Comparison of ENCODE assay signal across 28 cellular contexts in genomic region chr10:69831231-69831855, GRCh38. TPM values are rescaled to one million over a fixed set of nuclear protein-coding genes. Genes with fewer than 3 reads are reported as not detected.
A peak's percentile ranks its signal among the peaks of the same experiment; 100 is the strongest.
DNase-seq lines count a peak whose midpoint lies in the region; ATAC-seq and TF ChIP-seq lines count a peak whose summit lies in the region.
"Had no signal": no experiment of that assay in that cellular context is flagged by ENCODE, and none has a peak within 500 bp of the region (broad histone marks: within the 10 kb centered on the region; RNA-seq: fewer than 3 reads in every experiment).

No MANE protein-coding gene starts in this region.

- peaks cover 0 to 4% of the 10 kb centered on the region in 2 donors for H3K27me3 Mint-ChIP-seq in natural killer cell (ENCODE audit: low read depth in 2 of 2)
- H3K27me3 Mint-ChIP-seq in natural killer cell treated with Interleukin-12 subunit alpha and Interleukin-12 subunit beta and Interleukin-15 and Interleukin-18, amount 100 ng/mL, for 72 hours = peaks cover 18 to 37% of the 10 kb centered on the region in 2 donors

- H3K27ac ChIP-seq in OCI-LY3 (ENCODE audit: low read length) (no peak overlapping the region), brain microvascular endothelial cell (no peak overlapping the region)
- H3K27ac ChIP-seq: 22Rv1, C4-2B, KMS-11, lower lobe of right lung, testis had no signal

- no peak overlapping the region; the same call in 1 of the 2 replicates for H3K4me3 ChIP-seq in OCI-LY3 (ENCODE audit: low read length)
- no peak overlapping the region for H3K4me3 ChIP-seq in brain microvascular endothelial cell (ENCODE audit: low read depth, low read length)
- H3K4me3 ChIP-seq: lower lobe of right lung, testis had no signal

- DNase-seq in natural killer cell (no peak), brain microvascular endothelial cell (peak; percentile 20), NCI-H526 (lab: John Stamatoyannopoulos, UW) (no peak), HK-2 (ENCODE audit: unreplicated experiment) (no peak), NCI-H1105 treated with DMSO at 0.1 percent for 48 hours (lab: John Stamatoyannopoulos, UW) (no peak)
- DNase-seq in natural killer cell treated with Interleukin-12 subunit alpha and Interleukin-12 subunit beta and Interleukin-15 and Interleukin-18, amount 100 ng/mL, for 72 hours (ENCODE audit: low spot score) = no peak
- DNase-seq: activated CD4-positive, alpha-beta T cell treated with anti-CD3 and anti-CD28 coated beads, Interleukin-2, amount 10 ng/mL, durations not matched to agents 7 days and 5 days; activated CD8-positive, alpha-beta memory T cell treated with anti-CD3 and anti-CD28 coated beads, Interleukin-2, amount 10 ng/mL, durations not matched to agents 7 days and 5 days; activated naive CD4-positive, alpha-beta T cell treated with anti-CD3 and anti-CD28 coated beads, Interleukin-2, amount 50 U/mL, for 16 hours; Calu3; effector CD8-positive, alpha-beta T cell; erythroblast; foreskin melanocyte; hypothalamus; lower lobe of right lung; NCI-H1105; NCI-H2029 treated with DMSO at 0.1 percent for 48 hours; NCI-H345; NCI-H82; stimulated activated CD4-positive, alpha-beta T cell treated with anti-CD3 and anti-CD28 coated beads, Interleukin-4, amount 100 ng/mL, for 1 hour; stimulated activated naive CD4-positive, alpha-beta T cell; testis had no signal

- H3K79me2 ChIP-seq in OCI-LY3 (ENCODE audit: low read length) = no peaks in the 10 kb centered on the region

- H3K4me3 Mint-ChIP-seq in natural killer cell = no peak overlapping the region
- no peak overlapping the region for H3K4me3 Mint-ChIP-seq in natural killer cell treated with Interleukin-12 subunit alpha and Interleukin-12 subunit beta and Interleukin-15 and Interleukin-18, amount 100 ng/mL, for 72 hours
- H3K4me3 Mint-ChIP-seq: activated CD4-positive, alpha-beta T cell treated with anti-CD3 and anti-CD28 coated beads, Interleukin-2, amount 10 ng/mL, durations not matched to agents 7 days and 5 days; activated CD8-positive, alpha-beta memory T cell treated with anti-CD3 and anti-CD28 coated beads, Interleukin-2, amount 10 ng/mL, durations not matched to agents 7 days and 5 days had no signal

- H3K9ac ChIP-seq in OCI-LY3 (ENCODE audit: low read length) = no peak overlapping the region
- H3K9ac ChIP-seq: KMS-11 had no signal

- H3K9me3 Mint-ChIP-seq in natural killer cell = no peaks in the 10 kb centered on the region
- H3K9me3 Mint-ChIP-seq in natural killer cell treated with Interleukin-12 subunit alpha and Interleukin-12 subunit beta and Interleukin-15 and Interleukin-18, amount 100 ng/mL, for 72 hours = no peaks in the 10 kb centered on the region
- H3K9me3 Mint-ChIP-seq: activated CD4-positive, alpha-beta T cell treated with anti-CD3 and anti-CD28 coated beads, Interleukin-2, amount 10 ng/mL, durations not matched to agents 7 days and 5 days had no signal

- H3K4me1 Mint-ChIP-seq in natural killer cell = peaks cover 56 to 82% of the 10 kb centered on the region in 2 donors
- peaks cover 17 to 46% of the 10 kb centered on the region in 2 donors for H3K4me1 Mint-ChIP-seq in natural killer cell treated with Interleukin-12 subunit alpha and Interleukin-12 subunit beta and Interleukin-15 and Interleukin-18, amount 100 ng/mL, for 72 hours (ENCODE audit: low read depth in 2 of 2)
- H3K4me1 Mint-ChIP-seq: activated CD4-positive, alpha-beta T cell treated with anti-CD3 and anti-CD28 coated beads, Interleukin-2, amount 10 ng/mL, durations not matched to agents 7 days and 5 days; activated CD8-positive, alpha-beta memory T cell treated with anti-CD3 and anti-CD28 coated beads, Interleukin-2, amount 10 ng/mL, durations not matched to agents 7 days and 5 days had no signal

- peaks cover 20% of the 10 kb centered on the region for H3K4me1 ChIP-seq in OCI-LY3 (ENCODE audit: low read length)
- H3K4me1 ChIP-seq: lower lobe of right lung had no signal

- H4K20me1 ChIP-seq in OCI-LY3 (ENCODE audit: insufficient read depth, low read length) = no peaks in the 10 kb centered on the region

- intact Hi-C loops in natural killer cell (cut with micrococcal nuclease) = no loop called here

- H3K36me3 Mint-ChIP-seq in natural killer cell = no peaks in the 10 kb centered on the region
- no peaks in the 10 kb centered on the region for H3K36me3 Mint-ChIP-seq in natural killer cell treated with Interleukin-12 subunit alpha and Interleukin-12 subunit beta and Interleukin-15 and Interleukin-18, amount 100 ng/mL, for 72 hours
- H3K36me3 Mint-ChIP-seq: activated CD8-positive, alpha-beta memory T cell treated with anti-CD3 and anti-CD28 coated beads, Interleukin-2, amount 10 ng/mL, durations not matched to agents 7 days and 5 days had no signal

- H2AFZ ChIP-seq in OCI-LY3 (ENCODE audit: low read depth, low read length) = no peak overlapping the region; the same call in 1 of the 2 replicates

- TF ChIP-seq CTCF in natural killer cell (IDR thresholded peaks at IDR 0.05) (no peak), OCI-LY3 (IDR thresholded peaks at IDR 0.05; ENCODE audit: low read depth, low read length) (no peak), brain microvascular endothelial cell (IDR thresholded peaks at IDR 0.05; ENCODE audit: low read depth, low read length, missing control alignments) (no peak)

- H3K27me3 ChIP-seq in OCI-LY3 (ENCODE audit: low read depth, low read length) = peaks cover 8% of the 10 kb centered on the region
- no peaks in the 10 kb centered on the region for H3K27me3 ChIP-seq in brain microvascular endothelial cell (replicated peaks)
- H3K27me3 ChIP-seq: testis had no signal

- H3K36me3 ChIP-seq in OCI-LY3 (replicated peaks; ENCODE audit: low read depth, low read length) (no peaks in the 10 kb centered on the region), brain microvascular endothelial cell (replicated peaks) (peaks cover 2% of the 10 kb centered on the region)
- H3K36me3 ChIP-seq: lower lobe of right lung had no signal

- no peaks in the 10 kb centered on the region for H3K9me3 ChIP-seq in OCI-LY3 (ENCODE audit: insufficient read depth, low read length)
- H3K9me3 ChIP-seq: lower lobe of right lung, testis had no signal

- in situ Hi-C loops in brain microvascular endothelial cell (cut with HindIII; ENCODE audit: low pct_ligation_motif_present, low sequenced_read_pairs) = no loop called here

- H3K4me2 ChIP-seq in OCI-LY3 (ENCODE audit: low read length) = peak overlapping the region; percentile 42
- H3K4me2 ChIP-seq: KMS-11 had no signal

- ATAC-seq in natural killer cell (peak in 2 of 3 donors; percentile 44 to 54), HG03025 (IDR thresholded peaks at IDR 0.05; ENCODE audit: low FRiP score, unreplicated experiment) (no peak)
- no peak for ATAC-seq in natural killer cell treated with Interleukin-12 subunit alpha and Interleukin-12 subunit beta and Interleukin-15 and Interleukin-18, amount 100 ng/mL, for 72 hours
- ATAC-seq: activated CD8-positive, alpha-beta memory T cell treated with anti-CD3 and anti-CD28 coated beads, Interleukin-2, amount 10 ng/mL, durations not matched to agents 7 days and 5 days; lower lobe of right lung had no signal

- peak overlapping the region in 1 of 2 donors; percentile 33 for H3K27ac Mint-ChIP-seq in natural killer cell
- H3K27ac Mint-ChIP-seq in natural killer cell treated with Interleukin-12 subunit alpha and Interleukin-12 subunit beta and Interleukin-15 and Interleukin-18, amount 100 ng/mL, for 72 hours = peak overlapping the region in 1 of 2 donors; percentile 44
- H3K27ac Mint-ChIP-seq: activated CD4-positive, alpha-beta T cell treated with anti-CD3 and anti-CD28 coated beads, Interleukin-2, amount 10 ng/mL, durations not matched to agents 7 days and 5 days; activated CD8-positive, alpha-beta memory T cell treated with anti-CD3 and anti-CD28 coated beads, Interleukin-2, amount 10 ng/mL, durations not matched to agents 7 days and 5 days had no signal

RNA-seq across cellular contexts. Expression of gene COL13A1, which starts 29.6 kb away (rescaled TPM):
- total RNA-seq in natural killer cell = 10 to 100 TPM in 2 of 3 donors, 1 to 10 TPM in 1; 5.2 to 22.0 (median 10.3) TPM
- total RNA-seq in natural killer cell treated with Interleukin-12 subunit alpha and Interleukin-12 subunit beta and Interleukin-15 and Interleukin-18, amount 100 ng/mL, for 72 hours = not detected
- total RNA-seq: activated CD4-positive, alpha-beta T cell treated with anti-CD3 and anti-CD28 coated beads, Interleukin-2, amount 10 ng/mL, durations not matched to agents 7 days and 5 days; activated CD8-positive, alpha-beta memory T cell treated with anti-CD3 and anti-CD28 coated beads, Interleukin-2, amount 10 ng/mL, durations not matched to agents 7 days and 5 days; T-helper 1 cell treated with Interleukin-12 subunit alpha and Interleukin-12 subunit beta and Interleukin-4 antibody, amounts not matched to agents 30 ng/mL and 1 ng/mL, for 36 hours had no signal

Comparison
In these comparisons a context has a peak if more than half of its experiments do, and no peak if none do; other contexts are left out.
1. ATAC-seq: peak in natural killer cell (2 of 3); none in natural killer cell treated with Interleukin-12 subunit alpha and Interleukin-12 subunit beta and Interleukin-15 and Interleukin-18, amount 100 ng/mL, for 72 hours (0 of 2) and HG03025 (single experiment).
2. RNA of gene COL13A1, which starts 29.6 kb away (total RNA-seq): 5.2 to 22.0 TPM in natural killer cell; not detected in natural killer cell treated with Interleukin-12 subunit alpha and Interleukin-12 subunit beta and Interleukin-15 and Interleukin-18, amount 100 ng/mL, for 72 hours; every median in the first group is over 4 times any median in the second.